8 cellular contexts compared by ENCODE assay signal in the genomic region with DNA sequence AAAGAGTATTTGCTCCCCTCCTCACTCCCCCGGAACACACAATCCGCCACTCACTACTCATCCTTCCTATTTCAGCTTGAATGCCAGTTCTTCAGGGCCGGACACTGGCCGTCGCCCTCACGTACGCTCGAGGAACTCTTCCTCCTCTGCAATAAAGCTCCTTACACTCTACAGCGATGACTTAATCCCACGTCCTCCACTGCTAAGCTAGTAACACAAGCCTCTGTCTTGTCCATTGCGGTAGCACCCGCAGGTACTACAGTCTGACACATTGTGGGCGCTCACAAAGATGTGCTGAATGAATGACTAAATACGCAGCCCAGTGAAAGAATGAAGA. TPM values are rescaled to one million over a fixed set of nuclear protein-coding genes. Genes with fewer than 3 reads are reported as not detected.
A peak's percentile ranks its signal among the peaks of the same experiment; 100 is the strongest.
DNase-seq lines count a peak whose midpoint lies in the region; ATAC-seq and TF ChIP-seq lines count a peak whose summit lies in the region.

No MANE protein-coding gene starts in this region.

- H3K9me3 ChIP-seq in HUES48 (ENCODE audit: control insufficient read depth, insufficient read depth, low read length) = no peaks in the 10 kb centered on the region
- H3K9me3 ChIP-seq in naive thymus-derived CD4-positive, alpha-beta T cell (ENCODE audit: control insufficient read depth in 2 of 3, low read length in 3 of 3) = no peaks in the 10 kb centered on the region

- peaks cover 93% of the 10 kb centered on the region for H3K27me3 ChIP-seq in HUES48 (ENCODE audit: control insufficient read depth, insufficient read depth, low read length)
- H3K27me3 ChIP-seq in naive thymus-derived CD4-positive, alpha-beta T cell (ENCODE audit: control insufficient read depth in 2 of 2, insufficient read depth in 2 of 2, low read length in 2 of 2) = peaks cover 0 to 9% of the 10 kb centered on the region in 2 donors

- H3K27ac Mint-ChIP-seq in CD14-positive monocyte = peak overlapping the region; percentile 16 to 76 (median 63)
- H3K27ac Mint-ChIP-seq in central memory CD8-positive, alpha-beta T cell (ENCODE audit: low read depth) = peak overlapping the region; percentile 85
- H3K27ac Mint-ChIP-seq in naive thymus-derived CD4-positive, alpha-beta T cell = peak overlapping the region in 8 of 9 donors; percentile 59 to 84 (median 68)

- no peak for TF ChIP-seq CTCF in CD14-positive monocyte (IDR thresholded peaks at IDR 0.05)

- CTCF ChIA-PET in naive thymus-derived CD4-positive, alpha-beta T cell (lab: Charles Lee) = interaction anchor here (0.7 to 2.8 kb wide), 20 partner anchors 14 to 615 kb away, joined by 3 to 24 read pairs (median 4); no protein-coding TSS in a partner anchor

- POLR2A ChIA-PET in naive thymus-derived CD4-positive, alpha-beta T cell (lab: Charles Lee) = interaction anchor here (0.6 to 1.6 kb wide), 8 partner anchors 10 to 252 kb away, joined by 3 to 4 read pairs (median 4); a partner anchor contains a TSS

- intact Hi-C loops in CD14-positive monocyte (cut with micrococcal nuclease) = loop anchor here in 1 of 2 donors (1.0 kb wide), 1 partner anchor 216 kb away; no protein-coding TSS in a partner anchor
- intact Hi-C loops in naive thymus-derived CD4-positive, alpha-beta T cell (cut with micrococcal nuclease) = loop anchor here (1.0 kb wide), 7 partner anchors 23 to 615 kb away; a partner anchor contains a TSS

- H3K36me3 ChIP-seq in HUES48 (ENCODE audit: control insufficient read depth, insufficient read depth, low read length) = no peaks in the 10 kb centered on the region
- no peaks in the 10 kb centered on the region for H3K36me3 ChIP-seq in naive thymus-derived CD4-positive, alpha-beta T cell (ENCODE audit: control insufficient read depth in 2 of 3, insufficient read depth in 3 of 3, low read length in 3 of 3)

- no peak overlapping the region for H3K9ac ChIP-seq in HUES48 (ENCODE audit: low read depth, low read length)

- H3K9me3 Mint-ChIP-seq in CD14-positive monocyte = peaks cover 0 to 4% (median 0%) of the 10 kb centered on the region in 7 donors
- no peaks in the 10 kb centered on the region for H3K9me3 Mint-ChIP-seq in central memory CD8-positive, alpha-beta T cell
- no peaks in the 10 kb centered on the region for H3K9me3 Mint-ChIP-seq in naive thymus-derived CD4-positive, alpha-beta T cell

- DNase-seq in CD14-positive monocyte (ENCODE audit: low spot score) (no peak), SK-N-DZ (ENCODE audit: low spot score) (no peak)
- DNase-seq in central memory CD8-positive, alpha-beta T cell (ENCODE audit: low spot score in 2 of 2) = no peak
- DNase-seq in naive thymus-derived CD4-positive, alpha-beta T cell = no peak

- peak overlapping the region; percentile 86 to 90 for H3K4me3 Mint-ChIP-seq in CD14-positive monocyte
- peak overlapping the region; percentile 54 for H3K4me3 Mint-ChIP-seq in central memory CD8-positive, alpha-beta T cell
- peak overlapping the region; percentile 66 to 87 (median 81) for H3K4me3 Mint-ChIP-seq in naive thymus-derived CD4-positive, alpha-beta T cell

- H3K4me1 ChIP-seq in HUES48 (ENCODE audit: control insufficient read depth, insufficient read depth, low read length) = peaks cover 45% of the 10 kb centered on the region
- H3K4me1 ChIP-seq in naive thymus-derived CD4-positive, alpha-beta T cell (ENCODE audit: control insufficient read depth in 2 of 2, insufficient read depth in 2 of 2, low read length in 2 of 2) = peaks cover 14 to 47% of the 10 kb centered on the region in 2 donors

- H3K4me1 Mint-ChIP-seq in CD14-positive monocyte = peaks cover 37% of the 10 kb centered on the region
- H3K4me1 Mint-ChIP-seq in central memory CD8-positive, alpha-beta T cell = peaks cover 17% of the 10 kb centered on the region
- peaks cover 21 to 60% (median 44%) of the 10 kb centered on the region in 7 donors for H3K4me1 Mint-ChIP-seq in naive thymus-derived CD4-positive, alpha-beta T cell

- no peak for ATAC-seq in central memory CD8-positive, alpha-beta T cell (replicated peaks; ENCODE audit: extremely low read depth, poor library complexity, severe bottlenecking)
- peak; percentile 35 for ATAC-seq in naive thymus-derived CD4-positive, alpha-beta T cell
- no peak for ATAC-seq in GM18909 (IDR thresholded peaks at IDR 0.05; ENCODE audit: poor library complexity, unreplicated experiment)
- no peak for ATAC-seq in HG02852 (IDR thresholded peaks at IDR 0.05; ENCODE audit: unreplicated experiment)
- no peak for ATAC-seq in HG03196 (IDR thresholded peaks at IDR 0.05; ENCODE audit: unreplicated experiment)

- H3K4me3 ChIP-seq in HUES48 (ENCODE audit: low read depth, low read length) = peak overlapping the region; percentile 33; the same call in 1 of the 2 replicates
- H3K4me3 ChIP-seq in naive thymus-derived CD4-positive, alpha-beta T cell (ENCODE audit: low read length) = peak overlapping the region; percentile 55

- H3K36me3 Mint-ChIP-seq in CD14-positive monocyte = peaks cover 3 to 5% of the 10 kb centered on the region in 2 donors
- H3K36me3 Mint-ChIP-seq in central memory CD8-positive, alpha-beta T cell (ENCODE audit: insufficient read depth) = peaks cover 2% of the 10 kb centered on the region
- H3K36me3 Mint-ChIP-seq in naive thymus-derived CD4-positive, alpha-beta T cell = no peaks in the 10 kb centered on the region

- H3K27ac ChIP-seq in HUES48 (ENCODE audit: low read depth, low read length) = no peak overlapping the region
- no peak overlapping the region for H3K27ac ChIP-seq in naive thymus-derived CD4-positive, alpha-beta T cell (ENCODE audit: low read depth, low read length)

- H3K27me3 Mint-ChIP-seq in CD14-positive monocyte (ENCODE audit: low read depth in 3 of 3) = peaks cover 19 to 46% (median 30%) of the 10 kb centered on the region in 3 donors
- peaks cover 86% of the 10 kb centered on the region for H3K27me3 Mint-ChIP-seq in central memory CD8-positive, alpha-beta T cell
- peaks cover 16 to 75% (median 38%) of the 10 kb centered on the region in 5 donors for H3K27me3 Mint-ChIP-seq in naive thymus-derived CD4-positive, alpha-beta T cell

RNA-seq across cellular contexts. Expression of a gene that starts 0.6 kb away (rescaled TPM):
- 1 to 10 TPM in 1 of 2 donors, under 1 TPM in 1; 0.80 to 1.2 TPM for polyA plus RNA-seq in CD14-positive monocyte
- total RNA-seq in naive thymus-derived CD4-positive, alpha-beta T cell = under 1 TPM; 0.07 to 0.49 (median 0.32) TPM
- under 1 TPM; 0.04 to 0.35 TPM for polyA plus RNA-seq in naive thymus-derived CD4-positive, alpha-beta T cell
- 12.5 and 12.6 TPM in 2 replicates for polyA plus RNA-seq in SK-N-DZ (2014; cell fraction: cytosol; rRNA removed)
- 13.3 and 15.7 TPM in 2 replicates for polyA plus RNA-seq in SK-N-DZ (2014; cell fraction: nucleus; rRNA removed)
